ENCODE assay signal across 8 cellular contexts in the genomic region with DNA sequence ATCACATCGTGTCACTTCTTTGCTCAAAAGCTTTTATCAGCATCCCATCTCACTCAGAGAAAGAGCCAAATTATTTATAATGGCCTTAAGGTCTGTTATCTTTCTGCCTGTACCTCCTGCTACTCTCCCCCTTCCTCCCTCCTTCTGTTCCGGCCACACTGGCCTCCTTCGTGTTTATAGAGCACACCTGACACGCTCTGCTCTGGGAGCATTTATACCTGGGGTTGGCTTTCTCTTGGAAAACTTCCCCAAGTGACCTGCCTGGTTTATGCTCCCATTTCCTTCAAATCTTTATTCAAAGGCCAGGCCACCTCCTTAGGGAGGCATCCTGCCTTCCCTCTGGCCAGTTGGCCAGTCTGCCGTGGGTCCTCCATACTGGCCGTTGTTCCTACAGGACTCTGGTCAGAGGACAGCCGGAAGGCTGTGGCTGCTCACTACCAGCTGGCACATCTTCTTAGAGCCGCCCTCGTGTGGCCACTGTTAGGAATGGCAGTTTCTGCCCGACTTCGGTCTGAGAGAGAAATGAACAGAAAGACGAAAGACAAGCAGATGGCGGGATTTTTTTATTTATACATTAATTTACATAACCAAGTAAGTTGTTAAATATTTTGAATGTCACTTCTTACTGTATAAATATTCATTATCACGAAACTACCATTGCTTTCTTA.
A peak's percentile ranks its signal among the peaks of the same experiment; 100 is the strongest.
DNase-seq lines count a peak whose midpoint lies in the region; ATAC-seq and TF ChIP-seq lines count a peak whose summit lies in the region.

No MANE protein-coding gene starts in this region.

- no peaks in the 10 kb centered on the region for H3K79me2 ChIP-seq in GM23248 (ENCODE audit: insufficient read depth)

- TF ChIP-seq CTCF in retinal pigment epithelial cell (conservative IDR thresholded peaks at IDR 0.05; ENCODE audit: low read depth, low read length) = peak; percentile 72

- H3K9ac ChIP-seq in GM23248 (no peak overlapping the region), adipocyte (ENCODE audit: low read length) (no peak overlapping the region)

- DNase-seq in GM04503 (ENCODE audit: low read depth) (peak; percentile 8), GM23248 (peak; percentile 62), LHCN-M2 (ENCODE audit: low read depth) (peak; percentile 55), T follicular helper cell (ENCODE audit: low read depth) (peak; percentile 35), adipocyte (ENCODE audit: low read depth) (peak; percentile 79), left ventricle myocardium superior (peak; percentile 65), retinal pigment epithelial cell (ENCODE audit: low read depth) (no peak), NCI-H187 treated with DMSO at 0.1 percent for 48 hours (lab: John Stamatoyannopoulos, UW) (no peak)

- intact Hi-C loops in left ventricle myocardium superior (cut with micrococcal nuclease) = no loop called here

- in situ Hi-C loops in GM23248 (cut with MboI) = no loop called here

- no peaks in the 10 kb centered on the region for H3K9me2 ChIP-seq in GM23248 (ENCODE audit: insufficient read depth)

- no peaks in the 10 kb centered on the region for H3K27me3 ChIP-seq in GM23248 (replicated peaks; ENCODE audit: insufficient read depth)
- peaks cover 3% of the 10 kb centered on the region for H3K27me3 ChIP-seq in adipocyte (replicated peaks; ENCODE audit: control insufficient read depth, insufficient read depth, low read length)

- H2AFZ ChIP-seq in GM23248 = peak overlapping the region; percentile 51; the same call in 1 of the 2 replicates

- no peaks in the 10 kb centered on the region for H3K9me3 ChIP-seq in GM23248 (ENCODE audit: low read depth)
- H3K9me3 ChIP-seq in adipocyte (ENCODE audit: control insufficient read depth, low read length) = no peaks in the 10 kb centered on the region

- WGBS in GM23248 (ENCODE audit: low coverage in 1 of 2, low lambda C conversion rate in 2 of 2, missing lambda C conversion rate in 2 of 2), 2 experiments = 41 to 42% methylated on average over 12 to 14 of the region's 14 CpGs

- H3K36me3 ChIP-seq in GM23248 (ENCODE audit: low read depth) = no peaks in the 10 kb centered on the region
- no peaks in the 10 kb centered on the region for H3K36me3 ChIP-seq in adipocyte (ENCODE audit: control insufficient read depth, insufficient read depth, low read length, severe bottlenecking)

- H4K20me1 ChIP-seq in GM23248 (ENCODE audit: insufficient read depth) = no peaks in the 10 kb centered on the region

- H3K4me2 ChIP-seq in GM23248 (ENCODE audit: unreplicated experiment) = no peak overlapping the region

- ATAC-seq in left ventricle myocardium superior = peak; percentile 65

- no peak overlapping the region for H3K4me3 ChIP-seq in GM23248
- no peak overlapping the region for H3K4me3 ChIP-seq in adipocyte (ENCODE audit: low read length)
- H3K4me3 ChIP-seq in retinal pigment epithelial cell (ENCODE audit: low read length) = no peak overlapping the region

- H3F3A ChIP-seq in GM23248 (ENCODE audit: insufficient read depth) = no peaks in the 10 kb centered on the region

- H3K4me1 ChIP-seq in GM23248 (ENCODE audit: insufficient read depth) (peaks cover 6% of the 10 kb centered on the region; the same call in 1 of the 2 replicates), adipocyte (ENCODE audit: control insufficient read depth, insufficient read depth, low read length) (no peaks in the 10 kb centered on the region)

- H3K27ac ChIP-seq in GM23248 = no peak overlapping the region

Comparison
In these comparisons a context has a peak if more than half of its experiments do, and no peak if none do; other contexts are left out.
1. DNase-seq: peak in GM04503 (single experiment), GM23248 (single experiment), LHCN-M2 (single experiment), T follicular helper cell (single experiment), adipocyte (single experiment) and left ventricle myocardium superior (single experiment); none in retinal pigment epithelial cell (single experiment) and NCI-H187 treated with DMSO at 0.1 percent for 48 hours (single experiment).